Comparison of ENCODE assay signal across 21 cellular contexts in the genomic region with DNA sequence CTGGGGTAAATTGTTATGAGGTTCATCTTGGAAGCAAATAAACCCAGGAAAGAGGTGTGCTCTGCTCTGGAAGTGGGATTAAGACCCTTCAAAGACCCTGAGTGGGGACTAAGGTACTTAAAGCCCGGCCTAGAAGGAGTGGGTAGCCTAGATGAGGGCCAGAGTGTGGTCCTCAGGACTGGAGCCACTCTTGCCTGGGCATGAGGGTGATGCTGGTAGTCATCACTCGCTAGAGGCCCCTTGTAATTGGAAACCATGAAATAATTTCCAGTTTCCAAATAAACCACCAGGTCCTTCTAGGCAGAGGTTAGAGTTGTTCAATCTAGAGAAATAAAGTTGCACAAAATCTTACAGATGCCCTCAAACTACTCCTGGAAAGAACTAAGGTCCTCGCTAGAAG. TPM values are rescaled to one million over a fixed set of nuclear protein-coding genes. Genes with fewer than 3 reads are reported as not detected.
DNase-seq lines count a peak whose midpoint lies in the region; ATAC-seq and TF ChIP-seq lines count a peak whose summit lies in the region.
"Had no signal": no experiment of that assay in that cellular context is flagged by ENCODE, and none has a peak within 500 bp of the region (broad histone marks: within the 10 kb centered on the region; RNA-seq: fewer than 3 reads in every experiment).

No MANE protein-coding gene starts in this region.

- H3K4me1 ChIP-seq in HEK293 (ENCODE audit: control insufficient read depth, insufficient read depth, low read length) (peaks cover 10% of the 10 kb centered on the region), thoracic aorta (ENCODE audit: control insufficient read depth in 1 of 2, low read depth in 2 of 2) (peaks cover 41 to 100% of the 10 kb centered on the region in 2 donors)

- peak overlapping the region; percentile 33 for H3K27ac ChIP-seq in HEK293 (ENCODE audit: extremely low read depth, low read depth, low read length)
- H3K27ac ChIP-seq in coronary artery = peak overlapping the region; percentile 81 to 93
- peak overlapping the region; percentile 92 to 96 for H3K27ac ChIP-seq in thoracic aorta
- H3K27ac ChIP-seq: HL-60, KMS-11 had no signal

- CTCF ChIA-PET in HEK293 (lab: Yijun Ruan, JAX) = interaction anchor here (0.7 to 1.5 kb wide), 2 partner anchors 17 to 148 kb away, joined by 3 read pairs; no protein-coding TSS in a partner anchor

- H3K27me3 Mint-ChIP-seq in nephron (ENCODE audit: low read depth) = peaks cover 4% of the 10 kb centered on the region
- H3K27me3 Mint-ChIP-seq: B cell had no signal

- H3K4me3 Mint-ChIP-seq in nephron = no peak overlapping the region
- H3K4me3 Mint-ChIP-seq: B cell, CD14-positive monocyte had no signal

- no peaks in the 10 kb centered on the region for H3K27me3 ChIP-seq in thoracic aorta (replicated peaks; ENCODE audit: insufficient read depth)

- H3K4me1 Mint-ChIP-seq in nephron = peaks cover 80% of the 10 kb centered on the region
- H3K4me1 Mint-ChIP-seq: B cell had no signal

- no peak overlapping the region for H3K4me3 ChIP-seq in HEK293 (ENCODE audit: low read depth, low read length)
- H3K4me3 ChIP-seq in coronary artery = no peak overlapping the region
- H3K4me3 ChIP-seq in thoracic aorta = no peak overlapping the region

- no peak for ATAC-seq in thoracic aorta (ENCODE audit: insufficient number of reproducible peaks, low FRiP score, low read depth)
- no peak for ATAC-seq in GM21619 (IDR thresholded peaks at IDR 0.05; ENCODE audit: unreplicated experiment)
- ATAC-seq in HG02610 (IDR thresholded peaks at IDR 0.05; ENCODE audit: unreplicated experiment) = no peak
- ATAC-seq: Panc1 had no signal

- no peaks in the 10 kb centered on the region for H3K9me3 ChIP-seq in HEK293 (ENCODE audit: control insufficient read depth, insufficient read depth, low read depth, low read length)
- H3K9me3 ChIP-seq in thoracic aorta = no peaks in the 10 kb centered on the region

- no peak for TF ChIP-seq CTCF in HEK293 (tag by site-specific recombination; IDR thresholded peaks at IDR 0.05)
- no peak for TF ChIP-seq CTCF in coronary artery (IDR thresholded peaks at IDR 0.05)
- no peak for TF ChIP-seq CTCF in nephron (IDR thresholded peaks at IDR 0.05; ENCODE audit: unreplicated experiment in 3 of 3)
- TF ChIP-seq CTCF in thoracic aorta (IDR thresholded peaks at IDR 0.05) = no peak

- H3K9me3 Mint-ChIP-seq in nephron = peaks cover 14% of the 10 kb centered on the region

- no peak for DNase-seq in coronary artery (ENCODE audit: low spot score)
- DNase-seq in thoracic aorta (ENCODE audit: low spot score) = no peak
- DNase-seq in NCI-H2029 treated with DMSO at 0.1 percent for 48 hours (lab: John Stamatoyannopoulos, UW) = no peak
- no peak for DNase-seq in MV-4-11 (lab: John Stamatoyannopoulos, UW)
- DNase-seq: DMS79, NCI-H1105, NCI-H146, NCI-H2081 treated with DMSO at 0.1 percent for 48 hours, NCI-H2171 treated with DMSO at 0.1 percent for 48 hours, NCI-H524 treated with DMSO at 0.1 percent for 48 hours, NCI-H82, SIG-M5 had no signal

- peaks cover 21% of the 10 kb centered on the region for H3K36me3 Mint-ChIP-seq in nephron (ENCODE audit: low read depth)
- H3K36me3 Mint-ChIP-seq: CD14-positive monocyte had no signal

- H3K27ac Mint-ChIP-seq in nephron = peak overlapping the region in 2 of 3 experiments; percentile 32 to 53
- H3K27ac Mint-ChIP-seq: B cell, CD14-positive monocyte had no signal

- POLR2A ChIA-PET in HEK293 (lab: Yijun Ruan, JAX) = interaction anchor here (1.8 kb wide), 1 partner anchor 15 kb away, joined by 7 read pairs; a partner anchor contains a TSS

- no peaks in the 10 kb centered on the region for H3K36me3 ChIP-seq in HEK293 (ENCODE audit: control insufficient read depth in 2 of 2, insufficient read depth in 1 of 2, low read length in 2 of 2)
- H3K36me3 ChIP-seq in thoracic aorta = no peaks in the 10 kb centered on the region

TF ChIP-seq in HEK293, 187 proteins besides CTCF, POLR2A, EP300 and RAD21:
- TF ChIP-seq, protein P1, sequence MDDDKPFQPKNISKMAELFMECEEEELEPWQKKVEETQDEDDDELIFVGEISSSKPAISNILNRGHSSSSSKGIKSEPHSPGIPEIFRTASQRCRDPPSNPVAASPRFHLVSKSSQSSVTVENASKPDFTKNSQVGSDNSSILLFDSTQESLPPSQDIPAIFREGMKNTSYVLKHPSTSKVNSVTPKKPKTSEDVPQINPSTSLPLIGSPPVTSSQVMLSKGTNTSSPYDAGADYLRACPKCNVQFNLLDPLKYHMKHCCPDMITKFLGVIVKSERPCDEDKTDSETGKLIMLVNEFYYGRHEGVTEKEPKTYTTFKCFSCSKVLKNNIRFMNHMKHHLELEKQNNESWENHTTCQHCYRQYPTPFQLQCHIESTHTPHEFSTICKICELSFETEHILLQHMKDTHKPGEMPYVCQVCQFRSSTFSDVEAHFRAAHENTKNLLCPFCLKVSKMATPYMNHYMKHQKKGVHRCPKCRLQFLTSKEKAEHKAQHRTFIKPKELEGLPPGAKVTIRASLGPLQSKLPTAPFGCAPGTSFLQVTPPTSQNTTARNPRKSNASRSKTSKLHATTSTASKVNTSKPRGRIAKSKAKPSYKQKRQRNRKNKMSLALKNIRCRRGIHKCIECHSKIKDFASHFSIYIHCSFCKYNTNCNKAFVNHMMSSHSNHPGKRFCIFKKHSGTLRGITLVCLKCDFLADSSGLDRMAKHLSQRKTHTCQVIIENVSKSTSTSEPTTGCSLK (tag by site-specific recombination; IDR thresholded peaks at IDR 0.05) = no peak
- TF ChIP-seq SP7 (tag by site-specific recombination; IDR thresholded peaks at IDR 0.05) = no peak
- TF ChIP-seq BCL11A (tag by site-specific recombination; IDR thresholded peaks at IDR 0.05; ENCODE audit: low read depth) = no peak
- TF ChIP-seq, protein P2, sequence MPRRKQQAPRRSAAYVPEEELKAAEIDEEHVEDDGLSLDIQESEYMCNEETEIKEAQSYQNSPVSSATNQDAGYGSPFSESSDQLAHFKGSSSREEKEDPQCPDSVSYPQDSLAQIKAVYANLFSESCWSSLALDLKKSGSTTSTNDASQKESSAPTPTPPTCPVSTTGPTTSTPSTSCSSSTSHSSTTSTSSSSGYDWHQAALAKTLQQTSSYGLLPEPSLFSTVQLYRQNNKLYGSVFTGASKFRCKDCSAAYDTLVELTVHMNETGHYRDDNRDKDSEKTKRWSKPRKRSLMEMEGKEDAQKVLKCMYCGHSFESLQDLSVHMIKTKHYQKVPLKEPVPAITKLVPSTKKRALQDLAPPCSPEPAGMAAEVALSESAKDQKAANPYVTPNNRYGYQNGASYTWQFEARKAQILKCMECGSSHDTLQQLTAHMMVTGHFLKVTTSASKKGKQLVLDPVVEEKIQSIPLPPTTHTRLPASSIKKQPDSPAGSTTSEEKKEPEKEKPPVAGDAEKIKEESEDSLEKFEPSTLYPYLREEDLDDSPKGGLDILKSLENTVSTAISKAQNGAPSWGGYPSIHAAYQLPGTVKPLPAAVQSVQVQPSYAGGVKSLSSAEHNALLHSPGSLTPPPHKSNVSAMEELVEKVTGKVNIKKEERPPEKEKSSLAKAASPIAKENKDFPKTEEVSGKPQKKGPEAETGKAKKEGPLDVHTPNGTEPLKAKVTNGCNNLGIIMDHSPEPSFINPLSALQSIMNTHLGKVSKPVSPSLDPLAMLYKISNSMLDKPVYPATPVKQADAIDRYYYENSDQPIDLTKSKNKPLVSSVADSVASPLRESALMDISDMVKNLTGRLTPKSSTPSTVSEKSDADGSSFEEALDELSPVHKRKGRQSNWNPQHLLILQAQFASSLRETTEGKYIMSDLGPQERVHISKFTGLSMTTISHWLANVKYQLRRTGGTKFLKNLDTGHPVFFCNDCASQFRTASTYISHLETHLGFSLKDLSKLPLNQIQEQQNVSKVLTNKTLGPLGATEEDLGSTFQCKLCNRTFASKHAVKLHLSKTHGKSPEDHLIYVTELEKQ (tag by site-specific recombination; IDR thresholded peaks at IDR 0.05; ENCODE audit: borderline replicate concordance) = no peak
- TF ChIP-seq ZNF792 (tag by site-specific recombination; IDR thresholded peaks at IDR 0.05) = no peak
TF ChIP-seq in HEK293: peak in this region for 0.

RNA-seq across cellular contexts. Expression of a gene that starts 15.2 kb away (rescaled TPM):
- 100 to 1,000 TPM; 813 to 852 TPM for total RNA-seq in thoracic aorta

Comparison
In these comparisons a context has a peak if more than half of its experiments do, and no peak if none do; other contexts are left out.
1. H3K27ac ChIP-seq: peak in every context shown above with its lines; median percentile 94 in thoracic aorta; 87 in coronary artery; 33 in HEK293.